ENCODE assay signal across 15 cellular contexts in genomic region chr6:53461682-53462081, GRCh38.
DNase-seq lines count a peak whose midpoint lies in the region; ATAC-seq and FAIRE-seq lines count a peak whose summit lies in the region.
"Had no signal": no experiment of that assay in that cellular context is flagged by ENCODE, and none has a peak within 500 bp of the region (broad histone marks: within the 10 kb centered on the region; RNA-seq: fewer than 3 reads in every experiment).

No MANE protein-coding gene starts in this region.

- ATAC-seq in HG02981 (IDR thresholded peaks at IDR 0.05; ENCODE audit: unreplicated experiment), result no peak
- ATAC-seq: A549 had no signal

- no peaks in the 10 kb centered on the region for H3K36me3 ChIP-seq in HAP-1 (replicated peaks)
- H3K36me3 ChIP-seq in small intestine (ENCODE audit: control insufficient read depth in 2 of 2, insufficient read depth in 2 of 2, low read length in 2 of 2), result no peaks in the 10 kb centered on the region
- H3K36me3 ChIP-seq: right lobe of liver had no signal

- H3K27me3 ChIP-seq in HAP-1 (ENCODE audit: low read depth), result no peaks in the 10 kb centered on the region
- H3K27me3 ChIP-seq in small intestine (ENCODE audit: control insufficient read depth in 2 of 2, insufficient read depth in 2 of 2, low read length in 2 of 2), result no peaks in the 10 kb centered on the region
- H3K27me3 ChIP-seq: right lobe of liver had no signal

- no peak overlapping the region for H3K27ac ChIP-seq in small intestine (ENCODE audit: low read depth in 1 of 2, low read length in 1 of 2)
- H3K27ac ChIP-seq: A549, right lobe of liver had no signal

- H3K4me1 ChIP-seq in HAP-1, result peaks cover 5% of the 10 kb centered on the region
- no peaks in the 10 kb centered on the region for H3K4me1 ChIP-seq in small intestine (ENCODE audit: control insufficient read depth in 2 of 2, insufficient read depth in 1 of 2, low read depth in 1 of 2, low read length in 1 of 2)

- DNase-seq in NCI-H2081 (lab: John Stamatoyannopoulos, UW), result peak; percentile 37 to 54
- DNase-seq in NCI-H2081 treated with DMSO at 0.1 percent for 48 hours (lab: John Stamatoyannopoulos, UW), result no peak
- DNase-seq in HAP-1 (ENCODE audit: low spot score in 2 of 2), result peak; percentile 30 to 49
- peak; percentile 89 for DNase-seq in NCI-H526 treated with DMSO at 0.1 percent for 48 hours (lab: John Stamatoyannopoulos, UW)
- DNase-seq in small intestine, result peak; percentile 17
- DNase-seq in OCI-M2 (lab: John Stamatoyannopoulos, UW; ENCODE audit: unreplicated experiment), result no peak
- DNase-seq in AG08395 (ENCODE audit: low spot score), result no peak
- DNase-seq: dermis blood vessel endothelial cell, NCI-H1105 treated with DMSO at 0.1 percent for 48 hours, right lobe of liver, SHP77 treated with DMSO at 0.1 percent for 48 hours had no signal

- in situ Hi-C loops in HAP-1 (cut with MboI; ENCODE audit: low sequenced_read_pairs), result no loop called here

- H3K4me3 ChIP-seq in HAP-1 (no peak overlapping the region), small intestine (ENCODE audit: low read depth in 1 of 2, low read length in 2 of 2) (no peak overlapping the region)
- H3K4me3 ChIP-seq: A549, lung, right lobe of liver had no signal

- WGBS in small intestine, 3 donors, result 16 to 35% (median 29%) methylated on average over 5 of the region's 5 CpGs

- no peaks in the 10 kb centered on the region for H3K9me3 ChIP-seq in HAP-1
- H3K9me3 ChIP-seq in small intestine (ENCODE audit: control insufficient read depth, low read depth), result no peaks in the 10 kb centered on the region
- H3K9me3 ChIP-seq: A549, right lobe of liver had no signal

- FAIRE-seq in small intestine (lab: Jason Lieb, UNC), result no peak
- FAIRE-seq: A549, frontal cortex had no signal

Comparison
In these comparisons a context has a peak if more than half of its experiments do, and no peak if none do; other contexts are left out.
1. DNase-seq: peak in NCI-H2081 (2 of 2), HAP-1 (2 of 2), NCI-H526 treated with DMSO at 0.1 percent for 48 hours (single experiment) and small intestine (single experiment); none in NCI-H2081 treated with DMSO at 0.1 percent for 48 hours (single experiment), OCI-M2 (single experiment) and AG08395 (single experiment).